In the genomic region with DNA sequence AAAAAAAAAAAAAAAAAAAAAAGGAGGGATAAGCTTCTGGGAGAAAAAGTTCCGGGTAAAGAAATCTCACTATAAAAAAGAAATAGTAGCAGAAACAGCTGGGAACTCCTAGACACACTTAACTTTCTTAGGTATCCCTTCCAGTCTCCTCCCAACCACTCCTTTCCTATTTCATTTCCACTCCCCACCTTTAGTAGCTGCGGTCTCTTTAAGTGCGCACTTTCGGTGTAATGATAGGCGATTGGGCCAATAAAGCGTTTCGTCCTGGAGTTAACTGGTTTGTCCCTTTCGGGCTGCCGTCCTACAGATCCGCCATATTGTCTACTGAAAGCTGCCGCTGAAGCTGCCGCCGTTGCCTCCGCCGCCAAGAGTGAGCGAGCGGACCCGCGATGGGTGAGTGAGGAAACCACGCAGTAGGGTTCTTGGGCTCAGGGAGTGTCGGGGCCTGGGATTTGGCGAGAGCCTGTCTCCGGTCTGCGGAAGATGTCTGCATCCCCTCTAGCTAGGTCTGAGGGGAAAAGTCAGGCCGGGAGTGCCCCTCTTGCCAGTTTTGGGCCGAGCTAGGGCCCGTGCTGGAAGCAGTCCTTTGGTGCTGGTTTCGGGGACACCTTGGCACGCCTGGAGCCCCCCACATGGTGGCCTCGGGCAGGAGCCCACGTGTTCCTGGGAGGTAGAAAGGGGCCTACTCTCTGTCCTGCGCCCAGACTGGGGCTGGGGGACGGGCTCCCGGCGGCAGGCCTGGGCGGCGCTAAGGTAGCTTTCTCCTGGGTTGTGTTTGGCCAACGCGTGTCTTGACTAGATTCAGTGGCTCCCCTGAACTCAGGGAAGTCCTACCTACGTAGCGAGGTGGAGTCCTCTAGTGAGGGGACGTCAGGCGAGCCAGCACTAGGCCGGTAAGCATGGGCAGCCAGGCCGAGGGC, we compare ENCODE assay signal across 8 cellular contexts. TPM values are rescaled to one million over a fixed set of nuclear protein-coding genes. Genes with fewer than 3 reads are reported as not detected.
DNase-seq lines count a peak whose midpoint lies in the region; ATAC-seq and TF ChIP-seq lines count a peak whose summit lies in the region.

Gene KPNA6, plus strand, starts transcription at position 315 of the 920 bp plus-strand sequence. Its CDS starts 75 bp downstream, at position 390.

- intact Hi-C loops in activated CD4-positive, alpha-beta T cell treated with anti-CD3 and anti-CD28 coated beads, Interleukin-2, amount 10 ng/mL, durations not matched to agents 24 days and 14 days (cut with micrococcal nuclease) = loop anchor here (1.0 kb wide), 2 partner anchors 36 to 71 kb away; partner anchors contain the start of genes TMEM39B and TXLNA
- intact Hi-C loops in colonic mucosa (cut with DNase I) = no loop called here
- intact Hi-C loops in left colon (cut with DNase I, micrococcal nuclease) = no loop called here

- peak within 1 kb of the TSS; percentile 95 for H3K27ac ChIP-seq in colonic mucosa

- peaks cover 9% of the 10 kb centered on the region for H3K36me3 Mint-ChIP-seq in activated CD4-positive, alpha-beta T cell treated with anti-CD3 and anti-CD28 coated beads, Interleukin-2, amount 10 ng/mL, durations not matched to agents 24 days and 14 days (ENCODE audit: low read depth)

- TF ChIP-seq CTCF in AG10803 (conservative IDR thresholded peaks at IDR 0.05; ENCODE audit: low read length) (no peak), colonic mucosa (IDR thresholded peaks at IDR 0.05) (no peak)

- H3K4me1 ChIP-seq in colonic mucosa = peaks cover 7% of the 10 kb centered on the region

- H3K4me3 ChIP-seq in AG10803 (ENCODE audit: low read length) (peak within 1 kb of the TSS; percentile 97), colonic mucosa (peak within 1 kb of the TSS; percentile 100)

- peak; percentile 98 for DNase-seq in AG10803 (ENCODE audit: low read depth)
- DNase-seq in NCI-H69 (lab: John Stamatoyannopoulos, UW) = peak; percentile 94
- DNase-seq in activated CD4-positive, alpha-beta T cell treated with anti-CD3 and anti-CD28 coated beads, Interleukin-2, amount 10 ng/mL, durations not matched to agents 24 days and 14 days = peak; percentile 97
- peak; percentile 96 for DNase-seq in colonic mucosa
- DNase-seq in left colon = peak; percentile 89 to 90
- peak; percentile 70 to 82 for DNase-seq in stimulated activated CD4-positive, alpha-beta T cell treated with anti-CD3 and anti-CD28 coated beads, Interleukin-1b, Interleukin-23, amount 100 ng/mL, for 4 hours (ENCODE audit: low read depth in 2 of 2)

- H3K4me1 Mint-ChIP-seq in activated CD4-positive, alpha-beta T cell treated with anti-CD3 and anti-CD28 coated beads, Interleukin-2, amount 10 ng/mL, durations not matched to agents 24 days and 14 days = peaks cover 31% of the 10 kb centered on the region

- no peaks in the 10 kb centered on the region for H3K9me3 ChIP-seq in colonic mucosa

- peak within 1 kb of the TSS; percentile 94 to 99 for H3K9ac ChIP-seq in colonic mucosa (ENCODE audit: low read depth in 2 of 2, low read length in 2 of 2)

- no peaks in the 10 kb centered on the region for H3K36me3 ChIP-seq in colonic mucosa

- peak within 1 kb of the TSS; percentile 98 for H3K27ac Mint-ChIP-seq in activated CD4-positive, alpha-beta T cell treated with anti-CD3 and anti-CD28 coated beads, Interleukin-2, amount 10 ng/mL, durations not matched to agents 24 days and 14 days

- no peaks in the 10 kb centered on the region for H3K27me3 Mint-ChIP-seq in activated CD4-positive, alpha-beta T cell treated with anti-CD3 and anti-CD28 coated beads, Interleukin-2, amount 10 ng/mL, durations not matched to agents 24 days and 14 days

- H3K9me3 Mint-ChIP-seq in activated CD4-positive, alpha-beta T cell treated with anti-CD3 and anti-CD28 coated beads, Interleukin-2, amount 10 ng/mL, durations not matched to agents 24 days and 14 days = no peaks in the 10 kb centered on the region

- no peaks in the 10 kb centered on the region for H3K27me3 ChIP-seq in colonic mucosa

- H3K4me3 Mint-ChIP-seq in activated CD4-positive, alpha-beta T cell treated with anti-CD3 and anti-CD28 coated beads, Interleukin-2, amount 10 ng/mL, durations not matched to agents 24 days and 14 days = peak within 1 kb of the TSS; percentile 99

- ATAC-seq in GM19035 (IDR thresholded peaks at IDR 0.05; ENCODE audit: unreplicated experiment) = peak; percentile 81
- ATAC-seq in HG03460 (IDR thresholded peaks at IDR 0.05; ENCODE audit: unreplicated experiment) = peak; percentile 57
- peak; percentile 87 for ATAC-seq in left colon

RNA-seq across cellular contexts. Expression of gene KPNA6, which starts in this region (rescaled TPM):
- total RNA-seq in activated CD4-positive, alpha-beta T cell treated with anti-CD3 and anti-CD28 coated beads, Interleukin-2, amount 10 ng/mL, durations not matched to agents 24 days and 14 days = 79.4 and 87.6 TPM in 2 replicates
- total RNA-seq in colonic mucosa (10 to 100 TPM; 56.7 to 66.9 TPM), left colon (10 to 100 TPM; 55.6 to 58.9 TPM)

Comparison
In these comparisons a context has a peak if more than half of its experiments do, and no peak if none do; other contexts are left out.
1. Peak in every context shown above with its lines: DNase-seq, ATAC-seq, H3K4me3 ChIP-seq and H3K27ac ChIP-seq.